In genomic region chr4:4601803-4602369, GRCh38 we compare ENCODE assay signal across 4 cellular contexts.
"Had no signal": no experiment of that assay in that cellular context is flagged by ENCODE, and none has a peak within 500 bp of the region (broad histone marks: within the 10 kb centered on the region; RNA-seq: fewer than 3 reads in every experiment).

No MANE protein-coding gene starts in this region.

- DNase-seq: H9, HCEC 1CT, IMR-90 had no signal

- H3K9me3 Mint-ChIP-seq: GM23338, H9 had no signal

- H3K4me2 ChIP-seq: GM23338 had no signal

- ATAC-seq: GM23338 had no signal

- H3K4me3 Mint-ChIP-seq: GM23338, H9 had no signal

- H3K27ac Mint-ChIP-seq: GM23338, H9 had no signal

- H3K4me3 ChIP-seq: GM23338 had no signal

- H2AFZ ChIP-seq: GM23338 had no signal
